Comparison of ENCODE assay signal across 1 cellular context in genomic region chr12:11085419-11085818, GRCh38.
TF ChIP-seq lines count a peak whose summit lies in the region.

No MANE protein-coding gene starts in this region.

TF ChIP-seq in GM12878, 131 proteins besides CTCF, POLR2A, EP300 and RAD21 (continued from another document):
- TF ChIP-seq NFYA (IDR thresholded peaks at IDR 0.05; ENCODE audit: borderline replicate concordance, low read depth, low read length) (no peak), ZZZ3 (IDR thresholded peaks at IDR 0.05; ENCODE audit: control insufficient read depth, insufficient read length, low read depth) (no peak), NBN (IDR thresholded peaks at IDR 0.05) (no peak), IKZF2 (IDR thresholded peaks at IDR 0.05) (peak in 1 of 2 experiments; percentile 49; a peak in 1 of 4 replicates), ZNF217 (IDR thresholded peaks at IDR 0.05) (0 out of 2 replicates have a peak, but pooled peaks have one; percentile 51), BCL11A (IDR thresholded peaks at IDR 0.05; ENCODE audit: low read depth, low read length) (no peak), DPF2 (IDR thresholded peaks at IDR 0.05) (peak; percentile 51; the same call in 1 of the 2 replicates), RELB (IDR thresholded peaks at IDR 0.05; ENCODE audit: low read depth) (peak; percentile 70), MLLT1 (IDR thresholded peaks at IDR 0.05) (no peak), CHD1 (IDR thresholded peaks at IDR 0.05; ENCODE audit: low read depth, low read length) (no peak)
